Comparison of ENCODE assay signal across 8 cellular contexts in genomic region chr14:50038398-50039119, GRCh38.
DNase-seq lines count a peak whose midpoint lies in the region; ATAC-seq and TF ChIP-seq lines count a peak whose summit lies in the region.

No MANE protein-coding gene starts in this region.

- TF ChIP-seq CTCF in AG09309 (IDR thresholded peaks at IDR 0.05; ENCODE audit: control insufficient read depth, insufficient read depth, low read depth, low read length, missing control alignments) (peak; percentile 28), mammary epithelial cell (conservative IDR thresholded peaks at IDR 0.05 in 1 of 2, IDR thresholded peaks at IDR 0.05 in 1 of 2; ENCODE audit: extremely low read depth in 1 of 2, insufficient read depth in 1 of 2, low read depth in 1 of 2, low read length in 2 of 2) (peak; percentile 8 to 16)

- WGBS in mammary epithelial cell (ENCODE audit: low coverage, missing lambda C conversion rate), result 2% methylated on average over 4 of the region's 4 CpGs

- H3K36me3 ChIP-seq in mammary epithelial cell (ENCODE audit: insufficient read depth, low read length), result no peaks in the 10 kb centered on the region

- dilution Hi-C loops in mammary epithelial cell (cut with HindIII; ENCODE audit: low sequenced_read_pairs), result no loop called here

- H3K9me3 ChIP-seq in mammary epithelial cell (replicated peaks; ENCODE audit: insufficient read depth, low read length), result no peaks in the 10 kb centered on the region

- in situ Hi-C loops in mammary epithelial cell (cut with MboI; ENCODE audit: low sequenced_read_pairs in 2 of 2), result loop anchor here in 1 of 2 donors (5.0 kb wide), 1 partner anchor 36 kb away; no protein-coding TSS in a partner anchor

- H3K4me3 ChIP-seq in AG09309 (ENCODE audit: control insufficient read depth, low read depth, low read length), result no peak overlapping the region
- H3K4me3 ChIP-seq in mammary epithelial cell (replicated peaks in 1 of 3; ENCODE audit: insufficient read depth in 1 of 3, low read depth in 2 of 3, low read length in 3 of 3), result no peak overlapping the region

- H3K27me3 ChIP-seq in mammary epithelial cell (ENCODE audit: insufficient read depth, low read length), result no peaks in the 10 kb centered on the region

- intact Hi-C loops in mammary epithelial cell (cut with micrococcal nuclease), result loop anchor here (1.0 to 2.0 kb wide), 6 partner anchors 23 to 175 kb away; no protein-coding TSS in a partner anchor

- no peaks in the 10 kb centered on the region for H3K79me2 ChIP-seq in mammary epithelial cell (ENCODE audit: insufficient read depth, low read length)

- BruUV-seq in mammary epithelial cell (replicated peaks; lab: Mats Ljungman, UMichigan), result no TSS peak

- H3K9ac ChIP-seq in mammary epithelial cell (ENCODE audit: insufficient read depth, low read length), result peak overlapping the region; percentile 78

- peak overlapping the region; percentile 25 for H3K4me2 ChIP-seq in mammary epithelial cell (ENCODE audit: insufficient read depth, low read depth, low read length)

- ATAC-seq in GM19025 (IDR thresholded peaks at IDR 0.05; ENCODE audit: low read depth, unreplicated experiment) (peak; percentile 81), HG03095 (IDR thresholded peaks at IDR 0.05; ENCODE audit: unreplicated experiment) (peak; percentile 82)

- H2AFZ ChIP-seq in mammary epithelial cell (ENCODE audit: low read depth, low read length), result no peak overlapping the region

- CTCF ChIA-PET in mammary epithelial cell (lab: Charles Lee; ENCODE audit: low non-redundant PET), result interaction anchor here (0.6 to 1.1 kb wide), 3 partner anchors 22 to 44 kb away, joined by 5 to 8 read pairs (median 5); no protein-coding TSS in a partner anchor

- H3K27ac ChIP-seq in mammary epithelial cell (ENCODE audit: insufficient read depth, low read depth, low read length), result peak overlapping the region; percentile 97

- H3K4me1 ChIP-seq in mammary epithelial cell (ENCODE audit: insufficient read depth, low read length), result peaks cover 58% of the 10 kb centered on the region

- H4K20me1 ChIP-seq in mammary epithelial cell (ENCODE audit: insufficient read depth, low read length), result no peaks in the 10 kb centered on the region

- DNase-seq in AG09309 (ENCODE audit: low read depth), result peak; percentile 97
- peak; percentile 78 for DNase-seq in SK-N-DZ (ENCODE audit: low spot score)
- peak; percentile 100 for DNase-seq in mammary epithelial cell
- peak; percentile 77 for DNase-seq in non-pigmented ciliary epithelial cell (ENCODE audit: low read depth)
- DNase-seq in T-helper 9 cell, result no peak
- DNase-seq in OCI-M2 (lab: John Stamatoyannopoulos, UW; ENCODE audit: unreplicated experiment), result no peak

Comparison
In these comparisons a context has a peak if more than half of its experiments do, and no peak if none do; other contexts are left out.
1. DNase-seq: peak in AG09309 (single experiment), SK-N-DZ (single experiment), mammary epithelial cell (single experiment) and non-pigmented ciliary epithelial cell (single experiment); none in T-helper 9 cell (single experiment) and OCI-M2 (single experiment).